Comparison of ENCODE assay signal across 8 cellular contexts in genomic region chr1:33127001-33127823, GRCh38.
DNase-seq lines count a peak whose midpoint lies in the region; ATAC-seq lines count a peak whose summit lies in the region.

No MANE protein-coding gene starts in this region.

- ATAC-seq in GM19025 (IDR thresholded peaks at IDR 0.05; ENCODE audit: low read depth, unreplicated experiment): peak; percentile 93
- ATAC-seq in HG03342 (IDR thresholded peaks at IDR 0.05; ENCODE audit: unreplicated experiment): peak; percentile 93
- ATAC-seq in activated CD4-positive, CD25-positive, alpha-beta regulatory T cell treated with anti-CD3 and anti-CD28 coated beads, Interleukin-2, amount 50 U/mL, for 24 hours: peak; percentile 90 to 94

- DNase-seq in AML-193 (lab: John Stamatoyannopoulos, UW): peak; percentile 98 to 99
- peak; percentile 95 for DNase-seq in NCI-H345 treated with DMSO at 0.1 percent for 48 hours (lab: John Stamatoyannopoulos, UW; ENCODE audit: unreplicated experiment)
- DNase-seq in cerebellar nuclear complex (lab: John Stamatoyannopoulos, UW): peak; percentile 81 to 99
- peak; percentile 96 for DNase-seq in islet precursor cell
- peak; percentile 98 to 100 (median 98) for DNase-seq in stimulated activated CD4-positive, alpha-beta T cell treated with anti-CD3 and anti-CD28 coated beads, Interleukin-12 subunit alpha, Interleukin-12 subunit beta, amount 100 ng/mL, for 48 hours (ENCODE audit: low read depth in 2 of 3, low spot score in 1 of 3)

Comparison
In these comparisons a context has a peak if more than half of its experiments do, and no peak if none do; other contexts are left out.
1. Peak in every context shown above with its lines: DNase-seq and ATAC-seq.